ENCODE assay signal across 16 cellular contexts in genomic region chr7:70612811-70613210, GRCh38.
"Had no signal": no experiment of that assay in that cellular context is flagged by ENCODE, and none has a peak within 500 bp of the region (broad histone marks: within the 10 kb centered on the region; RNA-seq: fewer than 3 reads in every experiment).

No MANE protein-coding gene starts in this region.

- H3K27me3 ChIP-seq: breast epithelium, foreskin keratinocyte, right lobe of liver, tibial nerve had no signal

- ATAC-seq: activated T-cell treated with anti-CD3 and anti-CD28 coated beads, Interleukin-2, amount 50 U/mL, for 72 hours; foreskin keratinocyte; left colon; naive thymus-derived CD8-positive, alpha-beta T cell; right lobe of liver; stimulated activated naive B cell treated with anti-CD40 and anti-IgM and Interleukin-4, amounts not matched to agents 10 μg/mL and 1 μg/mL and 100 μg/mL, for 72 hours had no signal

- H3K4me1 ChIP-seq: prostate gland had no signal

- H3K9me3 ChIP-seq: breast epithelium, prostate gland, right lobe of liver, tibial nerve had no signal

- DNase-seq: activated CD4-positive, alpha-beta memory T cell treated with anti-CD3 and anti-CD28 coated beads, Interleukin-2, amount 10 ng/mL, durations not matched to agents 7 days and 5 days; activated CD4-positive, alpha-beta T cell treated with anti-CD3 and anti-CD28 coated beads for 1 hour; activated gamma-delta T cell treated with Interleukin-2 at 50 U/mL for 16 hours; activated naive CD8-positive, alpha-beta T cell treated with anti-CD3 and anti-CD28 coated beads, Interleukin-2, amount 10 ng/mL, durations not matched to agents 7 days and 5 days; activated T-cell treated with anti-CD3 and anti-CD28 coated beads, Interleukin-2, amount 50 U/mL, for 72 hours; anterior cingulate cortex; foreskin keratinocyte; head of caudate nucleus; left colon; mammary epithelial cell; naive thymus-derived CD8-positive, alpha-beta T cell; right lobe of liver; stimulated activated naive B cell treated with anti-CD40 and anti-IgM and Interleukin-4, amounts not matched to agents 10 μg/mL and 1 μg/mL and 100 μg/mL, for 72 hours had no signal

- H3K4me3 ChIP-seq: breast epithelium, prostate gland, right lobe of liver, tibial nerve had no signal

- H3K36me3 ChIP-seq: breast epithelium, prostate gland, right lobe of liver, tibial nerve had no signal

- H3K27ac ChIP-seq: breast epithelium, foreskin keratinocyte, prostate gland, right lobe of liver, tibial nerve had no signal
